ENCODE assay signal across 9 cellular contexts in genomic region chr1:67759692-67760029, GRCh38.
DNase-seq lines count a peak whose midpoint lies in the region; ATAC-seq, FAIRE-seq and TF ChIP-seq lines count a peak whose summit lies in the region.
"Had no signal": no experiment of that assay in that cellular context is flagged by ENCODE, and none has a peak within 500 bp of the region (broad histone marks: within the 10 kb centered on the region; RNA-seq: fewer than 3 reads in every experiment).

No MANE protein-coding gene starts in this region.

- H3K27me3 ChIP-seq in pancreas = no peaks in the 10 kb centered on the region

- intact Hi-C loops in pancreas (cut with DNase I) = loop anchor here in 2 of 3 donors (5.0 to 10.0 kb wide), 4 partner anchors 195 to 355 kb away; no protein-coding TSS in a partner anchor

- no peaks in the 10 kb centered on the region for H3K36me3 ChIP-seq in pancreas

- TF ChIP-seq CTCF in VCaP (conservative IDR thresholded peaks at IDR 0.05) (no peak), pancreas (IDR thresholded peaks at IDR 0.05) (no peak)

- DNase-seq in pancreas (no peak), NCI-H2227 (lab: John Stamatoyannopoulos, UW; ENCODE audit: unreplicated experiment) (no peak), H4 (ENCODE audit: low spot score) (no peak), NCI-H1105 treated with DMSO at 0.1 percent for 48 hours (lab: John Stamatoyannopoulos, UW) (no peak), germinal center (ENCODE audit: low spot score) (no peak)

- ATAC-seq in GM19035 (IDR thresholded peaks at IDR 0.05; ENCODE audit: unreplicated experiment) (peak; percentile 29), HG02970 (IDR thresholded peaks at IDR 0.05; ENCODE audit: low FRiP score, unreplicated experiment) (peak; percentile 18), pancreas (peak in 3 of 4 donors; percentile 3 to 27 (median 26))

- H3K27ac ChIP-seq in VCaP = peak overlapping the region; percentile 64
- H3K27ac ChIP-seq in pancreas = peak overlapping the region; percentile 22 to 49 (median 42)
- H3K27ac ChIP-seq: SK-N-MC had no signal

- no peaks in the 10 kb centered on the region for H3K9me3 ChIP-seq in pancreas

- peaks cover 4 to 11% (median 6%) of the 10 kb centered on the region in 3 donors for H3K4me1 ChIP-seq in pancreas

- FAIRE-seq in pancreas (lab: Jason Lieb, UNC) = no peak

- H3K4me3 ChIP-seq in pancreas = no peak overlapping the region
- H3K4me3 ChIP-seq: SK-N-MC had no signal
